Comparison of ENCODE assay signal across 10 cellular contexts in the genomic region with DNA sequence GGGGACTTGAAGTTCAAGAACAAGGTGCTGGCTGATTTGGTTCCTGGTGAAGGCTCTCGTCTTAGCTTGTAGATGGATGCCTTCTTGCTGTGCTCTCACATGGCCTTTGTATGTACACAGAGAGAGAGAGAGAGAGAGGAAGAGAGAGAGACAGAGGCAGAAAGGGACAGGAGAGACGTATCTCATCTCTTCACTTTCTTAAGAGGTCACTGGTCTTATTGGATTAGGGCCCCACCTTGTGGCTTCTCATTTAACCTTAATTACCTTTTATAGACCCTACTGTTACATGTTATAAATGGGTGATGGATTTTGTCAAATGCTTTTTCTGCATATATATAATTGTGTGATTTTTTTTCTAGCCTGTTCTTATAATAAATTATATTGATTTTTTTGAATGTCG.
A peak's percentile ranks its signal among the peaks of the same experiment; 100 is the strongest.
DNase-seq lines count a peak whose midpoint lies in the region; ATAC-seq, FAIRE-seq and TF ChIP-seq lines count a peak whose summit lies in the region.
"Had no signal": no experiment of that assay in that cellular context is flagged by ENCODE, and none has a peak within 500 bp of the region (broad histone marks: within the 10 kb centered on the region; RNA-seq: fewer than 3 reads in every experiment).

No MANE protein-coding gene starts in this region.

- no peaks in the 10 kb centered on the region for H3K4me1 ChIP-seq in vagina
- H3K4me1 ChIP-seq: gastrocnemius medialis had no signal

- no peak overlapping the region for H3K27ac ChIP-seq in vagina
- H3K27ac ChIP-seq: gastrocnemius medialis had no signal

- FAIRE-seq in GM12892 (lab: Jason Lieb, UNC), result no peak
- FAIRE-seq: GM18507 had no signal

- H3K36me3 ChIP-seq in vagina, result no peaks in the 10 kb centered on the region
- H3K36me3 ChIP-seq: gastrocnemius medialis had no signal

- ATAC-seq in HG02981 (IDR thresholded peaks at IDR 0.05; ENCODE audit: unreplicated experiment) (no peak), HG02571 (IDR thresholded peaks at IDR 0.05; ENCODE audit: unreplicated experiment) (no peak)
- ATAC-seq: gastrocnemius medialis had no signal

- peak; percentile 4 for DNase-seq in GM10266 (ENCODE audit: extremely low spot score)
- DNase-seq in NCI-H1092 treated with DMSO at 0.1 percent for 48 hours (lab: John Stamatoyannopoulos, UW), result peak; percentile 62
- peak; percentile 7 for DNase-seq in SW480 (ENCODE audit: low spot score)
- DNase-seq in kidney tubule cell (ENCODE audit: low spot score), result peak; percentile 16
- no peak for DNase-seq in GM12892 (ENCODE audit: insufficient read length)
- no peak for DNase-seq in vagina (ENCODE audit: extremely low spot score in 2 of 2)
- DNase-seq: gastrocnemius medialis had no signal

- no peaks in the 10 kb centered on the region for H3K9me3 ChIP-seq in vagina
- H3K9me3 ChIP-seq: gastrocnemius medialis had no signal

- peak; percentile 48 for TF ChIP-seq CTCF in GM10266 (IDR thresholded peaks at IDR 0.05; ENCODE audit: control insufficient read depth, insufficient read depth, low read depth, missing control alignments)
- no peak for TF ChIP-seq CTCF in vagina (IDR thresholded peaks at IDR 0.05)

- no peak for TF ChIP-seq POLR2A in GM12892 (IDR thresholded peaks at IDR 0.05; ENCODE audit: low read depth, low read length)
- TF ChIP-seq POLR2A in vagina (IDR thresholded peaks at IDR 0.05), result no peak

- H3K27me3 ChIP-seq in vagina, result no peaks in the 10 kb centered on the region
- H3K27me3 ChIP-seq: gastrocnemius medialis had no signal

- intact Hi-C loops in vagina (cut with DNase I), result no loop called here

- H3K4me3 ChIP-seq in vagina, result no peak overlapping the region
- H3K4me3 ChIP-seq: gastrocnemius medialis had no signal

Comparison
In these comparisons a context has a peak if more than half of its experiments do, and no peak if none do; other contexts are left out.
1. DNase-seq: peak in GM10266 (single experiment), NCI-H1092 treated with DMSO at 0.1 percent for 48 hours (single experiment), SW480 (single experiment) and kidney tubule cell (single experiment); none in GM12892 (single experiment) and vagina (0 of 2).